ENCODE assay signal across 20 cellular contexts in genomic region chr1:51489472-51489871, GRCh38. TPM values are rescaled to one million over a fixed set of nuclear protein-coding genes. Genes with fewer than 3 reads are reported as not detected.
DNase-seq lines count a peak whose midpoint lies in the region; ATAC-seq, FAIRE-seq and TF ChIP-seq lines count a peak whose summit lies in the region.
"Had no signal": no experiment of that assay in that cellular context is flagged by ENCODE, and none has a peak within 500 bp of the region (broad histone marks: within the 10 kb centered on the region; RNA-seq: fewer than 3 reads in every experiment).

No MANE protein-coding gene starts in this region.

- 85 to 89% methylated on average over 3 of the region's 3 CpGs for WGBS in thyroid gland, 2 donors

- H3K27ac ChIP-seq in temporal lobe (ENCODE audit: low read depth, low read length) (peak overlapping the region; percentile 19), thyroid gland (no peak overlapping the region)
- H3K27ac ChIP-seq: HL-60, PC-9, RWPE1 had no signal

- FAIRE-seq in GM12892 (lab: Jason Lieb, UNC) = peak; percentile 89

- H3K4me3 Mint-ChIP-seq in activated B cell treated with CpG ODN at 0.5 μM for 24 hours (no peak overlapping the region), osteocyte (ENCODE audit: unreplicated experiment) (no peak overlapping the region), nephron progenitor cell (no peak overlapping the region)
- H3K4me3 Mint-ChIP-seq: H9 had no signal

- POLR2A ChIA-PET in activated B cell treated with CpG ODN at 0.5 μM for 24 hours (lab: Charles Lee) = interaction anchor here (0.7 to 2.7 kb wide), 4 partner anchors 16 to 67 kb away, joined by 4 to 18 read pairs (median 10); partner anchors contain the start of gene EPS15

- no peak overlapping the region for H3K4me3 ChIP-seq in thyroid gland (replicated peaks in 1 of 3)
- H3K4me3 ChIP-seq: MG63, PC-9 had no signal

- no peaks in the 10 kb centered on the region for H3K9me3 Mint-ChIP-seq in activated B cell treated with CpG ODN at 0.5 μM for 24 hours
- no peaks in the 10 kb centered on the region for H3K9me3 Mint-ChIP-seq in osteocyte (ENCODE audit: unreplicated experiment)
- H3K9me3 Mint-ChIP-seq in nephron progenitor cell = peaks cover 7% of the 10 kb centered on the region
- H3K9me3 Mint-ChIP-seq: H9 had no signal

- DNase-seq in GM12892 (ENCODE audit: insufficient read length) (no peak), activated B cell treated with CpG ODN at 0.5 μM for 24 hours (no peak), osteocyte (ENCODE audit: extremely low spot score, unreplicated experiment) (no peak), thyroid gland (no peak), nephron progenitor cell (no peak)
- DNase-seq: C1 segment of cervical spinal cord, DMS79 treated with DMSO at 0.1 percent for 48 hours, H9, IMR-90, Kasumi-1, MG63, NCI-H1048, NCI-H1436 treated with DMSO at 0.1 percent for 48 hours, NCI-H2029, NCI-H526, PC-9 had no signal

- H3K36me3 Mint-ChIP-seq in activated B cell treated with CpG ODN at 0.5 μM for 24 hours (ENCODE audit: low read depth) (peaks cover 14% of the 10 kb centered on the region), osteocyte (ENCODE audit: unreplicated experiment) (no peaks in the 10 kb centered on the region), nephron progenitor cell (ENCODE audit: low read depth) (peaks cover 8% of the 10 kb centered on the region)

- H3K27me3 Mint-ChIP-seq in activated B cell treated with CpG ODN at 0.5 μM for 24 hours (no peaks in the 10 kb centered on the region), osteocyte (ENCODE audit: unreplicated experiment) (no peaks in the 10 kb centered on the region), nephron progenitor cell (ENCODE audit: low read depth, poor library complexity) (no peaks in the 10 kb centered on the region)

- H3K27me3 ChIP-seq in thyroid gland = no peaks in the 10 kb centered on the region
- H3K27me3 ChIP-seq: MG63 had no signal

- CTCF ChIA-PET in activated B cell treated with CpG ODN at 0.5 μM for 24 hours (lab: Charles Lee) = no interaction called here

- H3K36me3 ChIP-seq in thyroid gland = no peaks in the 10 kb centered on the region
- H3K36me3 ChIP-seq: MG63 had no signal

- H3K4me1 ChIP-seq in thyroid gland = peaks cover 13 to 37% of the 10 kb centered on the region in 2 donors

- TF ChIP-seq POLR2A in GM12892 (IDR thresholded peaks at IDR 0.05; ENCODE audit: low read depth, low read length) (no peak), thyroid gland (IDR thresholded peaks at IDR 0.05) (no peak)

- peaks cover 61% of the 10 kb centered on the region for H3K4me1 Mint-ChIP-seq in activated B cell treated with CpG ODN at 0.5 μM for 24 hours
- peaks cover 21% of the 10 kb centered on the region for H3K4me1 Mint-ChIP-seq in osteocyte (ENCODE audit: unreplicated experiment)
- peaks cover 8% of the 10 kb centered on the region for H3K4me1 Mint-ChIP-seq in nephron progenitor cell
- H3K4me1 Mint-ChIP-seq: H9 had no signal

- TF ChIP-seq CTCF in activated B cell treated with CpG ODN at 0.5 μM for 24 hours (IDR thresholded peaks at IDR 0.05) (no peak), osteocyte (IDR thresholded peaks at IDR 0.05) (no peak), thyroid gland (IDR thresholded peaks at IDR 0.05) (no peak), nephron progenitor cell (IDR thresholded peaks at IDR 0.05) (no peak)

- H3K27ac Mint-ChIP-seq in activated B cell treated with CpG ODN at 0.5 μM for 24 hours (peak overlapping the region; percentile 85), osteocyte (ENCODE audit: unreplicated experiment) (peak overlapping the region; percentile 48), nephron progenitor cell (no peak overlapping the region)

- ATAC-seq in activated B cell treated with CpG ODN at 0.5 μM for 24 hours (ENCODE audit: low read depth) (no peak), HG03175 (IDR thresholded peaks at IDR 0.05; ENCODE audit: unreplicated experiment) (no peak)

- no peaks in the 10 kb centered on the region for H3K9me3 ChIP-seq in thyroid gland
- H3K9me3 ChIP-seq: MG63 had no signal

- intact Hi-C loops in activated B cell treated with CpG ODN at 0.5 μM for 24 hours (cut with micrococcal nuclease) (loop anchor here (5.0 kb wide), 1 partner anchor 42 kb away; no protein-coding TSS in a partner anchor), thyroid gland (cut with DNase I) (no loop called here)

RNA-seq across cellular contexts. Expression of gene EPS15, which starts 29.6 kb away (rescaled TPM):
- polyA plus RNA-seq in GM12892 (2012; ENCODE audit: missing spikeins) = 66.5 TPM
- 150 and 151 TPM in 2 replicates for total RNA-seq in activated B cell treated with CpG ODN at 0.5 μM for 24 hours
- total RNA-seq in osteocyte = 62.4 and 64.8 TPM in 2 replicates
- 152 TPM for total RNA-seq in temporal lobe
- total RNA-seq in thyroid gland = 100 to 1,000 TPM in 3 of 4 donors, 10 to 100 TPM in 1; 88.0 to 128 (median 102) TPM
